In the genomic region with DNA sequence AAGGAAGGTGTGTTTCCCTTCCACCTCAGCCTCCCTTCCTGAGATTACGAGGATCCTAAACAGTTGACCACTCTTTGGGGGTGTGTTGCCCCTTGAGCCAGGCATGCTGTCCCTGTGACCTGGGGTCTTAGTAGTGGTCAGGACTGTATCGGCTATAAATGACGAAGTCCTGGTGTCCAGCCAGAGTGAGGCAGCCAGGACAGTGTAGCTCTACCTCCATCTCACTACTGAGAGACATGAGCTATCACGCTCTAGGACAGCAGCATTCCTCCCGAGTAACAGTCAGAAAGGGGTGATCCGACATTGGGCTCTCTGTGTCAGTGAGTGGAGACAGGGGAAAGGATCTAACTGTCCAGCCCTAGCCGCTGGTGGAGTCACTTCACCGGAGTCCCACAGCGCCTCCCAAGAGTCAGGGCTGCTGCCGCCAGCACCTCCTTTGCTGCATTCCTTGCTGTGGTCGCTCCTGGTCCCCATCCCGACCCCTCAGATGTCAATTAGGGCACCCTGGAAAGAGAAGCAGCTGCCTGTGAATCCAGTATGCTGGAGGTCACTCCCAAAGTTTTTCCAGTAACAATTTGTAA, we compare ENCODE assay signal across 22 cellular contexts. TPM values are rescaled to one million over a fixed set of nuclear protein-coding genes. Genes with fewer than 3 reads are reported as not detected.
DNase-seq lines count a peak whose midpoint lies in the region; ATAC-seq and TF ChIP-seq lines count a peak whose summit lies in the region.
"Had no signal": no experiment of that assay in that cellular context is flagged by ENCODE, and none has a peak within 500 bp of the region (broad histone marks: within the 10 kb centered on the region; RNA-seq: fewer than 3 reads in every experiment).

No MANE protein-coding gene starts in this region.

- H3F3A ChIP-seq in GM23338 (replicated peaks; ENCODE audit: low read depth): no peaks in the 10 kb centered on the region
- H3F3A ChIP-seq in PC-9 (ENCODE audit: insufficient read depth, low read depth): peaks cover 28% of the 10 kb centered on the region; the same call in 1 of the 2 replicates

- TF ChIP-seq CTCF in GM23338 (conservative IDR thresholded peaks at IDR 0.05; ENCODE audit: low read depth in 2 of 2): peak; percentile 18 to 49; a peak in 2 of 4 replicates
- no peak for TF ChIP-seq CTCF in WTC11 (IDR thresholded peaks at IDR 0.05)
- TF ChIP-seq CTCF in esophagus squamous epithelium (IDR thresholded peaks at IDR 0.05): no peak
- no peak for TF ChIP-seq CTCF in transverse colon (IDR thresholded peaks at IDR 0.05)
- no peak for TF ChIP-seq CTCF in PC-9 (conservative IDR thresholded peaks at IDR 0.05)

- no peak overlapping the region for H3K4me2 ChIP-seq in GM23338
- H3K4me2 ChIP-seq in PC-9: no peak overlapping the region

- TF ChIP-seq POLR2A in esophagus squamous epithelium (IDR thresholded peaks at IDR 0.05) (no peak), transverse colon (IDR thresholded peaks at IDR 0.05) (no peak)

- H3K27me3 Mint-ChIP-seq in GM23338 (ENCODE audit: insufficient read depth, low read depth, poor library complexity) (peaks cover 3% of the 10 kb centered on the region), WTC11 (ENCODE audit: low read depth) (peaks cover 4% of the 10 kb centered on the region; the same call in 1 of the 2 replicates)

- H3K27me3 ChIP-seq in GM23338 (ENCODE audit: insufficient read depth) (no peaks in the 10 kb centered on the region), esophagus squamous epithelium (peaks cover 0 to 23% (median 0%) of the 10 kb centered on the region in 4 donors), transverse colon (peaks cover 9% of the 10 kb centered on the region), PC-9 (ENCODE audit: insufficient read depth, low read depth) (no peaks in the 10 kb centered on the region)

- in situ Hi-C loops in transverse colon (cut with MboI; ENCODE audit: low pct_ligation_motif_present in 1 of 4, low pct_unique_long_range_greater_than_20kb in 1 of 4, low sequenced_read_pairs in 3 of 4): loop anchor here in 3 of 4 donors (25.0 kb wide), 3 partner anchors 156 to 294 kb away; no protein-coding TSS in a partner anchor

- H4K20me1 ChIP-seq in GM23338 (replicated peaks; ENCODE audit: insufficient read depth): no peaks in the 10 kb centered on the region; the same call in 1 of the 2 replicates
- H4K20me1 ChIP-seq in PC-9 (ENCODE audit: insufficient read depth): no peaks in the 10 kb centered on the region

- H3K4me3 ChIP-seq in GM23338 (no peak overlapping the region), esophagus squamous epithelium (no peak overlapping the region), transverse colon (no peak overlapping the region), PC-9 (no peak overlapping the region)
- H3K4me3 ChIP-seq: GM12878, SK-N-MC had no signal

- H3K27ac ChIP-seq in GM23338 (ENCODE audit: low read depth): no peak overlapping the region
- H3K27ac ChIP-seq in esophagus squamous epithelium: peak overlapping the region in 3 of 4 donors; percentile 5 to 20 (median 14)
- H3K27ac ChIP-seq in transverse colon: peak overlapping the region; percentile 62 to 69 (median 65)
- no peak overlapping the region for H3K27ac ChIP-seq in PC-9
- H3K27ac ChIP-seq: SK-N-MC had no signal

- H3K36me3 Mint-ChIP-seq in GM23338 (ENCODE audit: low read depth): no peaks in the 10 kb centered on the region
- H3K36me3 Mint-ChIP-seq in WTC11: no peaks in the 10 kb centered on the region
- H3K36me3 Mint-ChIP-seq: CD4-positive, CD25-positive, alpha-beta regulatory T cell had no signal

- no TSS peak for BruUV-seq in PC-9 (replicated peaks; lab: Mats Ljungman, UMichigan)

- H3K36me3 ChIP-seq in GM23338 (ENCODE audit: insufficient read depth) (no peaks in the 10 kb centered on the region), esophagus squamous epithelium (no peaks in the 10 kb centered on the region), transverse colon (no peaks in the 10 kb centered on the region), PC-9 (ENCODE audit: low read depth) (no peaks in the 10 kb centered on the region)

- H3K79me2 ChIP-seq in GM23338 (replicated peaks; ENCODE audit: insufficient read depth) (no peaks in the 10 kb centered on the region), PC-9 (ENCODE audit: low read depth) (no peaks in the 10 kb centered on the region)

- 0 out of 2 replicates have a peak overlapping the region, but pooled peaks have one; percentile 52 for H2AFZ ChIP-seq in GM23338
- no peak overlapping the region for H2AFZ ChIP-seq in PC-9

- 55% methylated on average over 7 of the region's 12 CpGs; no CpG with 5 or more reads in 1 of the 2 donors for WGBS in esophagus squamous epithelium, 2 donors
- 80% methylated on average over 12 of the region's 12 CpGs; no CpG with 5 or more reads in 1 of the 2 donors for WGBS in transverse colon (ENCODE audit: low coverage in 1 of 2), 2 donors

- no peak for TF ChIP-seq EP300 in transverse colon (IDR thresholded peaks at IDR 0.05; ENCODE audit: low read depth)

- no peak overlapping the region for H3K27ac Mint-ChIP-seq in GM23338
- no peak overlapping the region for H3K27ac Mint-ChIP-seq in WTC11
- H3K27ac Mint-ChIP-seq: CD4-positive, CD25-positive, alpha-beta regulatory T cell had no signal

- H3K4me1 Mint-ChIP-seq in GM23338 (peaks cover 7% of the 10 kb centered on the region), WTC11 (peaks cover 7% of the 10 kb centered on the region)
- H3K4me1 Mint-ChIP-seq: CD4-positive, CD25-positive, alpha-beta regulatory T cell had no signal

- H3K9me3 Mint-ChIP-seq in GM23338 (no peaks in the 10 kb centered on the region; the same call in 2 of the 3 replicates), WTC11 (no peaks in the 10 kb centered on the region)

- DNase-seq in GM23338 (ENCODE audit: low spot score) (no peak), WTC11 (ENCODE audit: low spot score) (no peak), esophagus squamous epithelium (lab: John Stamatoyannopoulos, UW) (no peak), transverse colon (no peak), PC-9 (no peak), NCI-H2029 treated with DMSO at 0.1 percent for 48 hours (lab: John Stamatoyannopoulos, UW) (no peak), cardiac septum (ENCODE audit: low spot score) (no peak)
- DNase-seq: CD4-positive, CD25-positive, alpha-beta regulatory T cell; COR-L47; DND-41; NCI-H1105; NCI-H2081; NCI-H2171 treated with DMSO at 0.1 percent for 48 hours; NCI-H524 treated with DMSO at 0.1 percent for 48 hours; NCI-H82; SW 1271 had no signal

- H3K4me1 ChIP-seq in GM23338 (ENCODE audit: insufficient read depth) (peaks cover 7% of the 10 kb centered on the region; the same call in 1 of the 2 replicates), esophagus squamous epithelium (peaks cover 0 to 38% (median 0%) of the 10 kb centered on the region in 3 donors), transverse colon (peaks cover 0 to 30% (median 9%) of the 10 kb centered on the region in 4 donors), PC-9 (replicated peaks; ENCODE audit: insufficient read depth) (peaks cover 29% of the 10 kb centered on the region)

- no peaks in the 10 kb centered on the region for H3K9me3 ChIP-seq in esophagus squamous epithelium
- H3K9me3 ChIP-seq in transverse colon: no peaks in the 10 kb centered on the region
- H3K9me3 ChIP-seq in PC-9 (ENCODE audit: insufficient read depth, low read depth): no peaks in the 10 kb centered on the region

- ATAC-seq in GM23338: peak; percentile 76
- ATAC-seq in WTC11: peak; percentile 75
- ATAC-seq: GM12878, Right ventricle myocardium inferior had no signal

- intact Hi-C loops in esophagus squamous epithelium (cut with DNase I) (no loop called here), transverse colon (cut with DNase I; ENCODE audit: low total_unique reads) (no loop called here), PC-9 (cut with micrococcal nuclease; ENCODE audit: unreplicated experiment) (no loop called here), cardiac septum (cut with DNase I) (no loop called here)

- CTCF ChIA-PET in WTC11 (lab: Charles Lee): interaction anchor here (0.9 to 2.6 kb wide), 8 partner anchors 9 to 297 kb away, joined by 3 to 21 read pairs (median 4); no protein-coding TSS in a partner anchor
- CTCF ChIA-PET in PC-9 (lab: Charles Lee): no interaction called here

- POLR2A ChIA-PET in WTC11 (lab: Charles Lee) (no interaction called here), PC-9 (lab: Charles Lee; ENCODE audit: unreplicated experiment) (no interaction called here)

- H3K9me2 ChIP-seq in GM23338 (ENCODE audit: insufficient read depth): no peaks in the 10 kb centered on the region
- no peaks in the 10 kb centered on the region for H3K9me2 ChIP-seq in PC-9 (ENCODE audit: insufficient read depth)

- H3K4me3 Mint-ChIP-seq in GM23338 (no peak overlapping the region), WTC11 (no peak overlapping the region)
- H3K4me3 Mint-ChIP-seq: CD4-positive, CD25-positive, alpha-beta regulatory T cell had no signal

TF ChIP-seq in WTC11, 78 proteins besides CTCF, POLR2A, EP300 and RAD21:
- TF ChIP-seq, protein P1, sequence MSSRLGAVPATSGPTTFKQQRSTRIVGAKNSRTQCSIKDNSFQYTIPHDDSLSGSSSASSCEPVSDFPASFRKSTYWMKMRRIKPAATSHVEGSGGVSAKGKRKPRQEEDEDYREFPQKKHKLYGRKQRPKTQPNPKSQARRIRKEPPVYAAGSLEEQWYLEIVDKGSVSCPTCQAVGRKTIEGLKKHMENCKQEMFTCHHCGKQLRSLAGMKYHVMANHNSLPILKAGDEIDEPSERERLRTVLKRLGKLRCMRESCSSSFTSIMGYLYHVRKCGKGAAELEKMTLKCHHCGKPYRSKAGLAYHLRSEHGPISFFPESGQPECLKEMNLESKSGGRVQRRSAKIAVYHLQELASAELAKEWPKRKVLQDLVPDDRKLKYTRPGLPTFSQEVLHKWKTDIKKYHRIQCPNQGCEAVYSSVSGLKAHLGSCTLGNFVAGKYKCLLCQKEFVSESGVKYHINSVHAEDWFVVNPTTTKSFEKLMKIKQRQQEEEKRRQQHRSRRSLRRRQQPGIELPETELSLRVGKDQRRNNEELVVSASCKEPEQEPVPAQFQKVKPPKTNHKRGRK (CRISPR knock-in tag; IDR thresholded peaks at IDR 0.05; ENCODE audit: borderline replicate concordance): no peak
- TF ChIP-seq FOXK1 (CRISPR knock-in tag; IDR thresholded peaks at IDR 0.05): no peak
- peak; percentile 95 for TF ChIP-seq ZNF121 (CRISPR knock-in tag; IDR thresholded peaks at IDR 0.05)
TF ChIP-seq in WTC11: peak in this region for 1.

RNA-seq across cellular contexts. Expression of a gene that starts 3.3 kb away (rescaled TPM):
- not detected in 2 replicates for total RNA-seq in GM23338 (2014; rRNA removed; shearing (Covaris generic))
- not detected in 2 replicates for polyA plus RNA-seq in GM23338 (2016; fragmentation: Nextera tagmentation; extraction: Ambion mirVana)
- total RNA-seq in WTC11 (2021) (0.07 to 0.14 TPM in 2 of 3 replicates, not detected in the other), esophagus squamous epithelium (1 to 10 TPM; 1.7 to 9.3 (median 7.6) TPM), transverse colon (10 to 100 TPM; 64.7 to 88.1 (median 72.0) TPM), PC-9 (2021) (not detected in 2 replicates), cardiac septum (not detected)
- total RNA-seq: CD4-positive, CD25-positive, alpha-beta regulatory T cell; GM12878; HT1080; OCI-LY7; Right ventricle myocardium inferior had no signal
- polyA plus RNA-seq: BJ; CD4-positive, CD25-positive, alpha-beta regulatory T cell; GM12878 had no signal

RNA-seq across cellular contexts. Expression of a gene that starts 35.8 kb away (rescaled TPM):
- total RNA-seq in GM23338 (2014; rRNA removed; shearing (Covaris generic)): 23.2 and 32.2 TPM in 2 replicates
- polyA plus RNA-seq in GM23338 (2016; fragmentation: Nextera tagmentation; extraction: Ambion mirVana): 10.2 TPM in 2 replicates
- total RNA-seq in WTC11 (2021) (24.0 to 27.4 TPM (median 24.3 TPM) in 3 replicates), esophagus squamous epithelium (10 to 100 TPM in 3 of 4 donors, 1 to 10 TPM in 1; 9.3 to 63.2 (median 13.5) TPM), transverse colon (100 to 1,000 TPM; 210 to 290 (median 214) TPM), PC-9 (2021) (9.9 and 10.5 TPM in 2 replicates), cardiac septum (4.0 TPM)

Comparison
In these comparisons a context has a peak if more than half of its experiments do, and no peak if none do; other contexts are left out.
1. H3K27ac ChIP-seq: peak in esophagus squamous epithelium (3 of 4) and transverse colon (4 of 4); none in GM23338 (single experiment) and PC-9 (single experiment).
2. CTCF ChIP-seq: peak in GM23338 (2 of 2); none in WTC11 (single experiment), esophagus squamous epithelium (0 of 6), transverse colon (0 of 5) and PC-9 (single experiment).
3. RNA of a gene that starts 3.3 kb away (total RNA-seq): 64.7 to 88.1 TPM in transverse colon; 1.7 to 9.3 TPM in esophagus squamous epithelium, 0.07 to 0.14 TPM in WTC11, not detected in PC-9, not detected in GM23338 and not detected in cardiac septum (single experiment); every median in the first group is over 4 times any median in the second.